In genomic region chr2:49770919-49771318, GRCh38 we compare ENCODE assay signal across 9 cellular contexts.
DNase-seq lines count a peak whose midpoint lies in the region; ATAC-seq, FAIRE-seq and TF ChIP-seq lines count a peak whose summit lies in the region.
"Had no signal": no experiment of that assay in that cellular context is flagged by ENCODE, and none has a peak within 500 bp of the region (broad histone marks: within the 10 kb centered on the region; RNA-seq: fewer than 3 reads in every experiment).

No MANE protein-coding gene starts in this region.

- intact Hi-C loops in activated CD4-positive, alpha-beta T cell treated with anti-CD3 and anti-CD28 coated beads for 36 hours (cut with DNase I, micrococcal nuclease) = loop anchor here in 1 of 2 experiments (5.0 kb wide), 1 partner anchor 371 kb away; no protein-coding TSS in a partner anchor
- intact Hi-C loops in PC-9 (cut with micrococcal nuclease; ENCODE audit: unreplicated experiment) = no loop called here
- intact Hi-C loops in left cardiac atrium (cut with DNase I) = loop anchor here in 1 of 2 donors (2.0 kb wide), 1 partner anchor 374 kb away; no protein-coding TSS in a partner anchor
- intact Hi-C loops in stomach (cut with DNase I; ENCODE audit: low total_unique reads) = no loop called here
- intact Hi-C loops in gastrocnemius medialis (cut with DNase I; ENCODE audit: low total_unique reads) = no loop called here

- peak; percentile 21 for DNase-seq in activated CD4-positive, alpha-beta T cell treated with anti-CD3 and anti-CD28 coated beads for 36 hours
- no peak for DNase-seq in activated CD4-positive, alpha-beta T cell treated with anti-CD3 and anti-CD28 coated beads, Interleukin-2, amount 50 U/mL, for 48 hours
- DNase-seq in PC-9 (peak in 1 of 2 experiments; percentile 15), left cardiac atrium (peak; percentile 27), stomach (peak; percentile 66), gastrocnemius medialis (no peak), GM12892 (ENCODE audit: insufficient read length) (no peak), amniotic stem cell (lab: John Stamatoyannopoulos, UW) (no peak)
- DNase-seq: activated B cell treated with CpG ODN at 0.5 μM for 24 hours had no signal

- ATAC-seq in activated CD4-positive, alpha-beta T cell treated with anti-CD3 and anti-CD28 coated beads for 36 hours = no peak
- ATAC-seq in left cardiac atrium (peak; percentile 86 to 91), gastrocnemius medialis (no peak)

- no peaks in the 10 kb centered on the region for H3K79me2 ChIP-seq in PC-9 (ENCODE audit: low read depth)

- POLR2A ChIA-PET in activated CD4-positive, alpha-beta T cell treated with anti-CD3 and anti-CD28 coated beads for 36 hours (lab: Charles Lee) = no interaction called here
- POLR2A ChIA-PET in PC-9 (lab: Charles Lee; ENCODE audit: unreplicated experiment) = no interaction called here

- H3K27ac ChIP-seq in PC-9 (no peak overlapping the region), stomach (no peak overlapping the region), gastrocnemius medialis (no peak overlapping the region)

- H3K36me3 ChIP-seq in PC-9 (ENCODE audit: low read depth) (no peaks in the 10 kb centered on the region), stomach (no peaks in the 10 kb centered on the region), gastrocnemius medialis (no peaks in the 10 kb centered on the region)

- no peak overlapping the region for H2AFZ ChIP-seq in PC-9

- no peak overlapping the region for H3K4me2 ChIP-seq in PC-9

- 24 to 71% (median 61%) methylated on average over 1 to 4 of the region's 4 CpGs for WGBS in stomach, 5 donors

- H3K4me1 Mint-ChIP-seq in activated CD4-positive, alpha-beta T cell treated with anti-CD3 and anti-CD28 coated beads for 36 hours = no peaks in the 10 kb centered on the region
- H3K4me1 Mint-ChIP-seq: activated B cell treated with CpG ODN at 0.5 μM for 24 hours had no signal

- TF ChIP-seq POLR2A in stomach (IDR thresholded peaks at IDR 0.05) = no peak
- TF ChIP-seq POLR2A in gastrocnemius medialis (IDR thresholded peaks at IDR 0.05) = no peak
- TF ChIP-seq POLR2A in GM12892 (IDR thresholded peaks at IDR 0.05; ENCODE audit: low read depth, low read length) = no peak

- no peaks in the 10 kb centered on the region for H3F3A ChIP-seq in PC-9 (ENCODE audit: insufficient read depth, low read depth)

- no peak overlapping the region for H3K4me3 Mint-ChIP-seq in activated CD4-positive, alpha-beta T cell treated with anti-CD3 and anti-CD28 coated beads for 36 hours
- H3K4me3 Mint-ChIP-seq: activated B cell treated with CpG ODN at 0.5 μM for 24 hours had no signal

- H3K27me3 Mint-ChIP-seq in activated CD4-positive, alpha-beta T cell treated with anti-CD3 and anti-CD28 coated beads for 36 hours = no peaks in the 10 kb centered on the region
- H3K27me3 Mint-ChIP-seq: activated B cell treated with CpG ODN at 0.5 μM for 24 hours had no signal

- no peak for FAIRE-seq in GM12892 (lab: Jason Lieb, UNC)

- peak; percentile 54; the same call in 1 of the 2 replicates for TF ChIP-seq CTCF in PC-9 (conservative IDR thresholded peaks at IDR 0.05)
- TF ChIP-seq CTCF in stomach (IDR thresholded peaks at IDR 0.05) = peak in 5 of 7 experiments; percentile 30 to 61 (median 35)
- TF ChIP-seq CTCF in gastrocnemius medialis (IDR thresholded peaks at IDR 0.05 in 4 of 5, conservative IDR thresholded peaks at IDR 0.05 in 1 of 5) = no peak

- no peaks in the 10 kb centered on the region for H3K36me3 Mint-ChIP-seq in activated CD4-positive, alpha-beta T cell treated with anti-CD3 and anti-CD28 coated beads for 36 hours (ENCODE audit: low read depth)

- no peak overlapping the region for H3K27ac Mint-ChIP-seq in activated CD4-positive, alpha-beta T cell treated with anti-CD3 and anti-CD28 coated beads for 36 hours
- H3K27ac Mint-ChIP-seq: activated B cell treated with CpG ODN at 0.5 μM for 24 hours had no signal

- no TSS peak for BruUV-seq in PC-9 (replicated peaks; lab: Mats Ljungman, UMichigan)

- H3K27me3 ChIP-seq in PC-9 (ENCODE audit: insufficient read depth, low read depth) (no peaks in the 10 kb centered on the region), stomach (no peaks in the 10 kb centered on the region), gastrocnemius medialis (no peaks in the 10 kb centered on the region)

- H4K20me1 ChIP-seq in PC-9 (ENCODE audit: insufficient read depth) = no peaks in the 10 kb centered on the region

- TF ChIP-seq EP300 in stomach (IDR thresholded peaks at IDR 0.05) = no peak

- no peaks in the 10 kb centered on the region for H3K9me3 ChIP-seq in PC-9 (ENCODE audit: insufficient read depth, low read depth)
- H3K9me3 ChIP-seq in stomach = no peaks in the 10 kb centered on the region
- H3K9me3 ChIP-seq in gastrocnemius medialis = no peaks in the 10 kb centered on the region

- H3K4me1 ChIP-seq in PC-9 (replicated peaks; ENCODE audit: insufficient read depth) (no peaks in the 10 kb centered on the region), stomach (no peaks in the 10 kb centered on the region), gastrocnemius medialis (no peaks in the 10 kb centered on the region)

- in situ Hi-C loops in gastrocnemius medialis (cut with MboI; ENCODE audit: low sequenced_read_pairs in 4 of 4) = no loop called here

- H3K9me3 Mint-ChIP-seq in activated CD4-positive, alpha-beta T cell treated with anti-CD3 and anti-CD28 coated beads for 36 hours (ENCODE audit: low read depth) = no peaks in the 10 kb centered on the region
- H3K9me3 Mint-ChIP-seq: activated B cell treated with CpG ODN at 0.5 μM for 24 hours had no signal

- no peaks in the 10 kb centered on the region for H3K9me2 ChIP-seq in PC-9 (ENCODE audit: insufficient read depth)

- H3K4me3 ChIP-seq in PC-9 (no peak overlapping the region), stomach (no peak overlapping the region), gastrocnemius medialis (no peak overlapping the region)

- CTCF ChIA-PET in activated CD4-positive, alpha-beta T cell treated with anti-CD3 and anti-CD28 coated beads for 36 hours (lab: Charles Lee) = interaction anchor here (1.0 kb wide), 1 partner anchor 373 kb away, joined by 3 read pairs; no protein-coding TSS in a partner anchor
- CTCF ChIA-PET in PC-9 (lab: Charles Lee) = interaction anchor here (1.0 kb wide), 1 partner anchor 631 kb away, joined by 4 read pairs; no protein-coding TSS in a partner anchor

Comparison
In these comparisons a context has a peak if more than half of its experiments do, and no peak if none do; other contexts are left out.
1. DNase-seq: peak in activated CD4-positive, alpha-beta T cell treated with anti-CD3 and anti-CD28 coated beads for 36 hours (single experiment), left cardiac atrium (single experiment) and stomach (single experiment); none in activated CD4-positive, alpha-beta T cell treated with anti-CD3 and anti-CD28 coated beads, Interleukin-2, amount 50 U/mL, for 48 hours (0 of 2), gastrocnemius medialis (0 of 2), GM12892 (single experiment) and amniotic stem cell (single experiment).
2. ATAC-seq: peak in left cardiac atrium (2 of 2); none in activated CD4-positive, alpha-beta T cell treated with anti-CD3 and anti-CD28 coated beads for 36 hours (single experiment) and gastrocnemius medialis (0 of 2).
3. CTCF ChIP-seq: peak in PC-9 (single experiment) and stomach (5 of 7); none in gastrocnemius medialis (0 of 5).